15 cellular contexts compared by ENCODE assay signal in the genomic region with DNA sequence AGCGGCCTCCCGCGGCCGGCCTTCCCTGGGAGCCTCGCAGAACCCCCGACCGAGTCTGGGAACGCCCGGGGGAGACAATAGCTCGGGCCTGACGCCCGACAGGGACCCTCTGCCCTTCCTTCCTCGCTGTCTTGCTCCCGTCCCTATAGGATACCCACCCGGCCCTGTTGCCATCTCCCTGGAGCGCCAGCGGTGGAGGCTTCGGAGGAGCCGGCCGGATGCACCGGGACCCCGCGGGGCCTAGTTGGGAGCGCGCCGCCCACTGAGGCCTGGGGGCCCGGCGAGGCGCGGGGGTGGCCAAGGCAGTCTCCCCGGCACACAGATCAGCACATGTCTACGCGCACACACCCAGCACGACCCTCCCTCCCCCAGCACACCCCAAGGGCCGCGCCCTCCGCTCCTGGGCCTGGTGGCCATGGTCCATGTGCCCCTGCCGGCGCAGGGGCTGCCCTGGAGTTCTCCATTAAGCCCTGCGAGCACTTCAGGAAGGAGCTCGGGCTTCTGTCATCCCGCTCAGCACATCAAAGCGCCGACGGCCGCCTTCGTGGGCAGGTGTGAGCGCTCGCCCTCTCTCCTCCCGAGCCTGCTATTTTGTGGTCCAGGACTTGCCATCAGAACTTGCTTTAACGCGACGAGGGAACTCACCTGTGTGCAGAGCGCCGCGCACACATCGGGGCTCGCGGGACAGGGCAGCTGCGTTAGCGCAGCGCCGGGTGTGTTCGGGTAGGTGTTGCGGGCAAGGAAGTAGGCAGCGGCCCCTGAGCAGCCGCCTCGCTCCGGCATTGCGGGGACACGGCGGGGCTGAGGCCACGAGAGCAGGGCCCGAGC. TPM values are rescaled to one million over a fixed set of nuclear protein-coding genes. Genes with fewer than 3 reads are reported as not detected.
DNase-seq lines count a peak whose midpoint lies in the region; ATAC-seq and TF ChIP-seq lines count a peak whose summit lies in the region.
"Had no signal": no experiment of that assay in that cellular context is flagged by ENCODE, and none has a peak within 500 bp of the region (broad histone marks: within the 10 kb centered on the region; RNA-seq: fewer than 3 reads in every experiment).

No MANE protein-coding gene starts in this region.

- H3K4me3 ChIP-seq in AG04450 (ENCODE audit: low read depth, low read length) (peak overlapping the region; percentile 76), WI38 (ENCODE audit: low read depth, low read length) (peak overlapping the region; percentile 97), gastroesophageal sphincter (peak overlapping the region; percentile 85 to 90), neuronal stem cell (ENCODE audit: low read length in 2 of 2) (no peak overlapping the region)
- H3K4me3 ChIP-seq: K562 had no signal

- DNase-seq in AG04450 (ENCODE audit: low read depth, low spot score): no peak
- DNase-seq in neuronal stem cell (ENCODE audit: low spot score): peak; percentile 5
- no peak for DNase-seq in COR-L47 (lab: John Stamatoyannopoulos, UW)
- no peak for DNase-seq in A172 (ENCODE audit: low spot score)
- no peak for DNase-seq in occipital lobe (lab: John Stamatoyannopoulos, UW)
- DNase-seq: activated naive CD4-positive, alpha-beta T cell treated with anti-CD3 and anti-CD28 coated beads for 36 hours; hypothalamus; NCI-H2029 treated with DMSO at 0.1 percent for 48 hours; SW 1271; thyroid gland had no signal

- peak overlapping the region; percentile 19 for H2BK5ac ChIP-seq in neuronal stem cell (ENCODE audit: low read length)

- no peak for TF ChIP-seq EP300 in gastroesophageal sphincter (IDR thresholded peaks at IDR 0.05)

- peak overlapping the region; percentile 80 for H3K23ac ChIP-seq in neuronal stem cell (ENCODE audit: low read depth, low read length, poor library complexity)

- ATAC-seq in gastroesophageal sphincter (no peak), HG03439 (IDR thresholded peaks at IDR 0.05; ENCODE audit: unreplicated experiment) (no peak)
- ATAC-seq: K562 had no signal

- H4K8ac ChIP-seq in neuronal stem cell (ENCODE audit: low read depth, low read length): no peak overlapping the region

- H3K36me3 ChIP-seq in gastroesophageal sphincter (peaks cover 0 to 15% of the 10 kb centered on the region in 2 donors), neuronal stem cell (replicated peaks in 1 of 2; ENCODE audit: control insufficient read depth in 2 of 2, insufficient read depth in 2 of 2, low read length in 2 of 2) (no peaks in the 10 kb centered on the region)
- H3K36me3 ChIP-seq: neutrophil, thyroid gland had no signal

- H2AK5ac ChIP-seq in neuronal stem cell (ENCODE audit: low read depth, low read length): peak overlapping the region; percentile 73

- H3K4me1 ChIP-seq in gastroesophageal sphincter: peaks cover 0 to 78% (median 8%) of the 10 kb centered on the region in 3 donors
- H3K4me1 ChIP-seq in neuronal stem cell (ENCODE audit: control insufficient read depth in 2 of 2, insufficient read depth in 1 of 2, low read depth in 1 of 2, low read length in 2 of 2): peaks cover 8 to 13% of the 10 kb centered on the region in 2 donors

- CTCF ChIA-PET in AG04450 (lab: Charles Lee): interaction anchor here (1.0 kb wide), 1 partner anchor 671 kb away, joined by 4 read pairs; no protein-coding TSS in a partner anchor

- no peaks in the 10 kb centered on the region for H3K27me3 ChIP-seq in AG04450 (ENCODE audit: control insufficient read depth, insufficient read depth, low read length)
- peaks cover 58% of the 10 kb centered on the region for H3K27me3 ChIP-seq in gastroesophageal sphincter
- H3K27me3 ChIP-seq in neuronal stem cell (ENCODE audit: control insufficient read depth in 3 of 3, insufficient read depth in 3 of 3, low read depth in 1 of 3, low read length in 3 of 3): peaks cover 66 to 90% (median 77%) of the 10 kb centered on the region in 3 experiments

- H3K14ac ChIP-seq in neuronal stem cell (ENCODE audit: low read length): no peak overlapping the region

- H2AFZ ChIP-seq in neuronal stem cell (ENCODE audit: low read length): no peak overlapping the region

- H3K9ac ChIP-seq in neuronal stem cell (ENCODE audit: low read depth, low read length, poor library complexity): no peak overlapping the region

- peak overlapping the region; percentile 44 for H3K4me2 ChIP-seq in neuronal stem cell (ENCODE audit: insufficient read depth, low read length, poor library complexity, severe bottlenecking)

- H3K79me1 ChIP-seq in neuronal stem cell (ENCODE audit: low read depth, low read length): no peaks in the 10 kb centered on the region

- TF ChIP-seq POLR2A in gastroesophageal sphincter (IDR thresholded peaks at IDR 0.05): peak; percentile 11

- 0 to 53% methylated on average over 1 to 3 of the region's 74 CpGs for WGBS in gastroesophageal sphincter (ENCODE audit: low coverage in 1 of 2), 2 donors
- no CpG with 5 or more reads among the region's 74 CpGs for WGBS in neuronal stem cell (ENCODE audit: extremely low coverage in 2 of 2, insufficient read length in 2 of 2, insufficient replicate concordance in 1 of 2), 2 donors

- H3K18ac ChIP-seq in neuronal stem cell (ENCODE audit: low read length): peak overlapping the region; percentile 73

- POLR2A ChIA-PET in AG04450 (lab: Yijun Ruan, JAX): interaction anchor here (0.7 kb wide), 1 partner anchor 11 kb away, joined by 4 read pairs; no protein-coding TSS in a partner anchor

- H4K91ac ChIP-seq in neuronal stem cell (ENCODE audit: low read depth, low read length, poor library complexity): no peak overlapping the region

- no peak for TF ChIP-seq CTCF in AG04450 (IDR thresholded peaks at IDR 0.05; ENCODE audit: low read depth, low read length)
- TF ChIP-seq CTCF in WI38 (IDR thresholded peaks at IDR 0.05; ENCODE audit: low read depth, low read length): no peak
- no peak for TF ChIP-seq CTCF in gastroesophageal sphincter (IDR thresholded peaks at IDR 0.05)

- H2BK120ac ChIP-seq in neuronal stem cell (ENCODE audit: low read depth, low read length): peak overlapping the region; percentile 26

- peak overlapping the region; percentile 83 for H3K27ac ChIP-seq in AG04450 (ENCODE audit: low read depth, low read length)
- peak overlapping the region; percentile 71 to 97 (median 94) for H3K27ac ChIP-seq in gastroesophageal sphincter
- H3K27ac ChIP-seq in neuronal stem cell (replicated peaks; ENCODE audit: low read length): no peak overlapping the region
- H3K27ac ChIP-seq: neutrophil, thyroid gland had no signal

- H2BK15ac ChIP-seq in neuronal stem cell (ENCODE audit: low read length): no peak overlapping the region

- H3K4ac ChIP-seq in neuronal stem cell (ENCODE audit: low read length): no peak overlapping the region

- no peaks in the 10 kb centered on the region; the same call in 1 of the 2 replicates for H3K9me3 ChIP-seq in AG04450 (ENCODE audit: control insufficient read depth, insufficient read depth, low read length)
- no peaks in the 10 kb centered on the region for H3K9me3 ChIP-seq in gastroesophageal sphincter
- H3K9me3 ChIP-seq in neuronal stem cell (replicated peaks in 1 of 2; ENCODE audit: control insufficient read depth in 2 of 2, insufficient read depth in 1 of 2, low read depth in 1 of 2, low read length in 2 of 2): peaks cover 0 to 2% of the 10 kb centered on the region in 2 donors
- H3K9me3 ChIP-seq: neutrophil, thyroid gland had no signal

- H2BK12ac ChIP-seq in neuronal stem cell (ENCODE audit: low read length): no peak overlapping the region

RNA-seq across cellular contexts. Expression of a gene that starts 3.7 kb away (rescaled TPM):
- 17.3 TPM in 2 replicates for polyA plus RNA-seq in AG04450 (2011; rRNA removed)
- 13.0 and 13.8 TPM in 2 replicates for polyA minus RNA-seq in AG04450 (2011; rRNA and poly(A)+ RNA removed)
- 100 to 1,000 TPM in 2 of 4 donors, 10 to 100 TPM in 2; 41.7 to 154 (median 91.9) TPM for total RNA-seq in gastroesophageal sphincter
- not detected for polyA plus RNA-seq in neuronal stem cell (2013, experiment 1 of 2)
- polyA plus RNA-seq in neuronal stem cell (2013, experiment 2 of 2): not detected
- not detected in 2 replicates for total RNA-seq in A172 (2014; rRNA removed; shearing (Covaris generic))
- 1.2 TPM for total RNA-seq in occipital lobe
- total RNA-seq: activated naive CD4-positive, alpha-beta T cell treated with anti-CD3 and anti-CD28 coated beads for 36 hours; K562 had no signal
- polyA plus RNA-seq: K562 had no signal

Comparison
In these comparisons a context has a peak if more than half of its experiments do, and no peak if none do; other contexts are left out.
1. H3K4me3 ChIP-seq: peak in AG04450 (single experiment), WI38 (single experiment) and gastroesophageal sphincter (2 of 2); none in neuronal stem cell (0 of 2).
2. RNA of a gene that starts 3.7 kb away (total RNA-seq): 41.7 to 154 TPM in gastroesophageal sphincter; 1.2 TPM in occipital lobe (single experiment) and not detected in A172; every median in the first group is over 10 times any median in the second.